Comparison of ENCODE assay signal across 10 cellular contexts in genomic region chr1:205678286-205679111, GRCh38. TPM values are rescaled to one million over a fixed set of nuclear protein-coding genes. Genes with fewer than 3 reads are reported as not detected.
A peak's percentile ranks its signal among the peaks of the same experiment; 100 is the strongest.
DNase-seq lines count a peak whose midpoint lies in the region; ATAC-seq and TF ChIP-seq lines count a peak whose summit lies in the region.
"Had no signal": no experiment of that assay in that cellular context is flagged by ENCODE, and none has a peak within 500 bp of the region (broad histone marks: within the 10 kb centered on the region; RNA-seq: fewer than 3 reads in every experiment).

No MANE protein-coding gene starts in this region.

- no peaks in the 10 kb centered on the region for H3K9me3 ChIP-seq in right lobe of liver
- no peaks in the 10 kb centered on the region for H3K9me3 ChIP-seq in thyroid gland

- no peaks in the 10 kb centered on the region for H3K27me3 ChIP-seq in right lobe of liver
- H3K27me3 ChIP-seq in thyroid gland, result no peaks in the 10 kb centered on the region

- intact Hi-C loops in right lobe of liver (cut with DNase I), result no loop called here
- intact Hi-C loops in thyroid gland (cut with DNase I), result no loop called here

- ATAC-seq in right lobe of liver (peak; percentile 21 to 35 (median 34)), GM18867 (IDR thresholded peaks at IDR 0.05; ENCODE audit: unreplicated experiment) (no peak), GM18861 (IDR thresholded peaks at IDR 0.05; ENCODE audit: unreplicated experiment) (no peak)

- H3K4me1 ChIP-seq in right lobe of liver (peaks cover 0 to 51% (median 25%) of the 10 kb centered on the region in 4 donors), thyroid gland (peaks cover 0 to 13% of the 10 kb centered on the region in 2 donors)

- no peak overlapping the region for H3K27ac Mint-ChIP-seq in activated T-cell treated with anti-CD3 and anti-CD28 coated beads, Interleukin-2, amount 50 U/mL, for 24 hours

- no peak for TF ChIP-seq POLR2A in right lobe of liver (IDR thresholded peaks at IDR 0.05)
- TF ChIP-seq POLR2A in thyroid gland (IDR thresholded peaks at IDR 0.05), result no peak

- H3K27me3 Mint-ChIP-seq in activated T-cell treated with anti-CD3 and anti-CD28 coated beads, Interleukin-2, amount 50 U/mL, for 24 hours, result peaks cover 32% of the 10 kb centered on the region

- DNase-seq in activated T-cell treated with anti-CD3 and anti-CD28 coated beads, Interleukin-2, amount 50 U/mL, for 24 hours, result no peak
- DNase-seq in activated T-cell treated with anti-CD3 and anti-CD28 coated beads for 4 hours, result no peak
- DNase-seq in choroid plexus epithelial cell (ENCODE audit: low read depth), result peak; percentile 58
- peak; percentile 46 to 71 (median 63) for DNase-seq in right lobe of liver
- DNase-seq in thyroid gland, result peak in 1 of 2 donors; percentile 19
- DNase-seq in NCI-H446 (lab: John Stamatoyannopoulos, UW), result no peak
- DNase-seq: cortex of kidney, NCI-H510A treated with DMSO at 0.1 percent for 48 hours had no signal

- no peaks in the 10 kb centered on the region for H3K36me3 Mint-ChIP-seq in activated T-cell treated with anti-CD3 and anti-CD28 coated beads, Interleukin-2, amount 50 U/mL, for 24 hours (ENCODE audit: low read depth)

- H3K4me1 Mint-ChIP-seq in activated T-cell treated with anti-CD3 and anti-CD28 coated beads, Interleukin-2, amount 50 U/mL, for 24 hours (ENCODE audit: low read depth), result peaks cover 12% of the 10 kb centered on the region

- H3K36me3 ChIP-seq in right lobe of liver, result no peaks in the 10 kb centered on the region
- H3K36me3 ChIP-seq in thyroid gland, result no peaks in the 10 kb centered on the region

- H3K27ac ChIP-seq in right lobe of liver (peak overlapping the region; percentile 58 to 73 (median 69)), thyroid gland (peak overlapping the region in 2 of 3 donors; percentile 21 to 41)

- WGBS in right lobe of liver (ENCODE audit: insufficient coverage, low coverage, low lambda C conversion rate, missing lambda C conversion rate), result 20% methylated on average over 9 of the region's 10 CpGs
- WGBS in thyroid gland, 2 donors, result 69 to 74% methylated on average over 9 to 10 of the region's 10 CpGs

- peak overlapping the region; percentile 69 for H3K4me3 ChIP-seq in choroid plexus epithelial cell (ENCODE audit: low read depth, low read length)
- H3K4me3 ChIP-seq in right lobe of liver, result peak overlapping the region; percentile 82 to 94 (median 84)
- H3K4me3 ChIP-seq in thyroid gland (replicated peaks in 1 of 3), result no peak overlapping the region

- H3K9me3 Mint-ChIP-seq in activated T-cell treated with anti-CD3 and anti-CD28 coated beads, Interleukin-2, amount 50 U/mL, for 24 hours, result no peaks in the 10 kb centered on the region

- TF ChIP-seq CTCF in choroid plexus epithelial cell (conservative IDR thresholded peaks at IDR 0.05; ENCODE audit: low read depth, low read length) (no peak), right lobe of liver (IDR thresholded peaks at IDR 0.05) (no peak), thyroid gland (IDR thresholded peaks at IDR 0.05) (no peak)

- peak overlapping the region; percentile 76 for H3K4me3 Mint-ChIP-seq in activated T-cell treated with anti-CD3 and anti-CD28 coated beads, Interleukin-2, amount 50 U/mL, for 24 hours

RNA-seq across cellular contexts. Expression of gene SLC45A3, which starts 1.8 kb away (rescaled TPM):
- total RNA-seq in right lobe of liver (10 to 100 TPM in 2 of 6 experiments, 1 to 10 TPM in 4; 6.9 to 27.0 (median 7.9) TPM), thyroid gland (1 to 10 TPM; 1.4 to 6.7 (median 2.6) TPM)

RNA-seq across cellular contexts. Expression of gene ELK4, which starts 46.7 kb away (rescaled TPM):
- total RNA-seq in right lobe of liver (10 to 100 TPM; 15.1 to 39.2 (median 26.9) TPM), thyroid gland (10 to 100 TPM; 18.0 to 33.9 (median 28.4) TPM)

Comparison
In these comparisons a context has a peak if more than half of its experiments do, and no peak if none do; other contexts are left out.
1. DNase-seq: peak in choroid plexus epithelial cell (single experiment) and right lobe of liver (3 of 3); none in activated T-cell treated with anti-CD3 and anti-CD28 coated beads, Interleukin-2, amount 50 U/mL, for 24 hours (single experiment), activated T-cell treated with anti-CD3 and anti-CD28 coated beads for 4 hours (single experiment) and NCI-H446 (0 of 2).
2. H3K4me3 ChIP-seq: peak in choroid plexus epithelial cell (single experiment) and right lobe of liver (3 of 3); none in thyroid gland (0 of 3).
3. ATAC-seq: peak in right lobe of liver (4 of 4); none in GM18867 (single experiment) and GM18861 (single experiment).